ENCODE assay signal across 9 cellular contexts in genomic region chr5:9207820-9208418, GRCh38.
DNase-seq lines count a peak whose midpoint lies in the region; ATAC-seq and TF ChIP-seq lines count a peak whose summit lies in the region.
"Had no signal": no experiment of that assay in that cellular context is flagged by ENCODE, and none has a peak within 500 bp of the region (broad histone marks: within the 10 kb centered on the region; RNA-seq: fewer than 3 reads in every experiment).

No MANE protein-coding gene starts in this region.

- H3K4me3 ChIP-seq in liver (ENCODE audit: low read depth in 1 of 3, low read length in 3 of 3) = no peak overlapping the region
- H3K4me3 ChIP-seq in CD4-positive, alpha-beta memory T cell (ENCODE audit: low read length in 2 of 2) = no peak overlapping the region

- H3K9me3 Mint-ChIP-seq in CD4-positive, alpha-beta memory T cell = no peaks in the 10 kb centered on the region
- peaks cover 3% of the 10 kb centered on the region for H3K9me3 Mint-ChIP-seq in stimulated activated effector memory CD8-positive, alpha-beta T cell treated with anti-CD3 and anti-CD28 coated beads, Interleukin-12 subunit alpha, Interleukin-12 subunit beta, amount 100 ng/mL, for 72 hours
- H3K9me3 Mint-ChIP-seq: activated naive CD4-positive, alpha-beta T cell treated with anti-CD3 and anti-CD28 coated beads, Interleukin-2, amount 50 U/mL, for 72 hours had no signal

- CTCF ChIA-PET in CD4-positive, alpha-beta memory T cell (lab: Charles Lee; ENCODE audit: partially characterized antibody) = no interaction called here

- H3K36me3 Mint-ChIP-seq in CD4-positive, alpha-beta memory T cell = no peaks in the 10 kb centered on the region
- H3K36me3 Mint-ChIP-seq in stimulated activated effector memory CD8-positive, alpha-beta T cell treated with anti-CD3 and anti-CD28 coated beads, Interleukin-12 subunit alpha, Interleukin-12 subunit beta, amount 100 ng/mL, for 72 hours = no peaks in the 10 kb centered on the region
- H3K36me3 Mint-ChIP-seq: activated naive CD4-positive, alpha-beta T cell treated with anti-CD3 and anti-CD28 coated beads, Interleukin-2, amount 50 U/mL, for 72 hours had no signal

- TF ChIP-seq CTCF in liver (IDR thresholded peaks at IDR 0.05; ENCODE audit: low read depth, low read length, missing input control) = peak; percentile 52

- no peak overlapping the region for H3K27ac ChIP-seq in liver (ENCODE audit: low read depth in 1 of 2, low read length in 2 of 2)
- no peak overlapping the region for H3K27ac ChIP-seq in CD4-positive, alpha-beta memory T cell (ENCODE audit: low read depth, low read length)

- intact Hi-C loops in Right ventricle myocardium superior (cut with DNase I) = no loop called here
- intact Hi-C loops in cardiac septum (cut with DNase I) = no loop called here
- intact Hi-C loops in CD4-positive, alpha-beta memory T cell (cut with micrococcal nuclease) = no loop called here

- DNase-seq in Right ventricle myocardium superior (no peak), cardiac septum (ENCODE audit: low spot score) (no peak), NCI-H460 (ENCODE audit: extremely low read depth, low read depth) (peak; percentile 59), T47D (ENCODE audit: low read depth in 1 of 2, low spot score in 1 of 2) (peak; percentile 25 to 68)
- DNase-seq in CD4-positive, alpha-beta memory T cell = no peak
- no peak for DNase-seq in stimulated activated effector memory CD8-positive, alpha-beta T cell treated with anti-CD3 and anti-CD28 coated beads, Interleukin-12 subunit alpha, Interleukin-12 subunit beta, amount 100 ng/mL, for 72 hours (ENCODE audit: low spot score in 2 of 2)

- H3K27ac Mint-ChIP-seq in CD4-positive, alpha-beta memory T cell = no peak overlapping the region
- no peak overlapping the region for H3K27ac Mint-ChIP-seq in stimulated activated effector memory CD8-positive, alpha-beta T cell treated with anti-CD3 and anti-CD28 coated beads, Interleukin-12 subunit alpha, Interleukin-12 subunit beta, amount 100 ng/mL, for 72 hours
- H3K27ac Mint-ChIP-seq: activated naive CD4-positive, alpha-beta T cell treated with anti-CD3 and anti-CD28 coated beads, Interleukin-2, amount 50 U/mL, for 72 hours had no signal

- no peak overlapping the region for H3K9ac ChIP-seq in liver (ENCODE audit: low read depth in 1 of 2, low read length in 2 of 2)

- peak; percentile 51 for ATAC-seq in Right ventricle myocardium superior (ENCODE audit: poor library complexity)
- peak; percentile 78 for ATAC-seq in HG03280 (IDR thresholded peaks at IDR 0.05; ENCODE audit: unreplicated experiment)
- ATAC-seq in stimulated activated effector memory CD8-positive, alpha-beta T cell treated with anti-CD3 and anti-CD28 coated beads, Interleukin-12 subunit alpha, Interleukin-12 subunit beta, amount 100 ng/mL, for 72 hours = no peak

- H3K9me3 ChIP-seq in liver (ENCODE audit: control insufficient read depth in 4 of 4, low read length in 3 of 4) = no peaks in the 10 kb centered on the region
- H3K9me3 ChIP-seq in CD4-positive, alpha-beta memory T cell (ENCODE audit: control insufficient read depth in 1 of 2, low read length in 2 of 2) = no peaks in the 10 kb centered on the region

- no peaks in the 10 kb centered on the region for H3K4me1 Mint-ChIP-seq in CD4-positive, alpha-beta memory T cell
- no peaks in the 10 kb centered on the region for H3K4me1 Mint-ChIP-seq in stimulated activated effector memory CD8-positive, alpha-beta T cell treated with anti-CD3 and anti-CD28 coated beads, Interleukin-12 subunit alpha, Interleukin-12 subunit beta, amount 100 ng/mL, for 72 hours

- peaks cover 0 to 3% (median 0%) of the 10 kb centered on the region in 4 donors for H3K36me3 ChIP-seq in liver (ENCODE audit: control insufficient read depth in 4 of 4, insufficient read depth in 3 of 4, low read depth in 1 of 4, low read length in 3 of 4)
- no peaks in the 10 kb centered on the region for H3K36me3 ChIP-seq in CD4-positive, alpha-beta memory T cell (ENCODE audit: insufficient read depth, low read length)

- 65% methylated on average over 5 of the region's 5 CpGs for WGBS in liver

- in situ Hi-C loops in T47D (cut with HindIII; ENCODE audit: low pct_unique_long_range_greater_than_20kb, low sequenced_read_pairs) = no loop called here

- H3K4me3 Mint-ChIP-seq in CD4-positive, alpha-beta memory T cell = no peak overlapping the region
- no peak overlapping the region for H3K4me3 Mint-ChIP-seq in stimulated activated effector memory CD8-positive, alpha-beta T cell treated with anti-CD3 and anti-CD28 coated beads, Interleukin-12 subunit alpha, Interleukin-12 subunit beta, amount 100 ng/mL, for 72 hours

- peak; percentile 75 to 78 for TF ChIP-seq RAD21 in liver (IDR thresholded peaks at IDR 0.05)

- POLR2A ChIA-PET in CD4-positive, alpha-beta memory T cell (lab: Charles Lee; ENCODE audit: partially characterized antibody) = no interaction called here

- no peaks in the 10 kb centered on the region for H3K27me3 Mint-ChIP-seq in CD4-positive, alpha-beta memory T cell

- H3K27me3 ChIP-seq in liver (ENCODE audit: control insufficient read depth in 4 of 4, insufficient read depth in 4 of 4, low read length in 3 of 4) = no peaks in the 10 kb centered on the region
- no peaks in the 10 kb centered on the region for H3K27me3 ChIP-seq in CD4-positive, alpha-beta memory T cell (ENCODE audit: insufficient read depth, low read length)

- H3K4me1 ChIP-seq in liver (ENCODE audit: control insufficient read depth in 4 of 4, insufficient read depth in 4 of 4, low read length in 3 of 4) = no peaks in the 10 kb centered on the region
- no peaks in the 10 kb centered on the region for H3K4me1 ChIP-seq in CD4-positive, alpha-beta memory T cell (ENCODE audit: insufficient read depth, low read length)

TF ChIP-seq in liver, 16 proteins besides CTCF, POLR2A, EP300 and RAD21:
- TF ChIP-seq TAF1 (conservative IDR thresholded peaks at IDR 0.05) (no peak), JUND (IDR thresholded peaks at IDR 0.05) (no peak)
- TF ChIP-seq, protein P1, sequence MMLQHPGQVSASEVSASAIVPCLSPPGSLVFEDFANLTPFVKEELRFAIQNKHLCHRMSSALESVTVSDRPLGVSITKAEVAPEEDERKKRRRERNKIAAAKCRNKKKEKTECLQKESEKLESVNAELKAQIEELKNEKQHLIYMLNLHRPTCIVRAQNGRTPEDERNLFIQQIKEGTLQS (IDR thresholded peaks at IDR 0.05) = no peak

Comparison
In these comparisons a context has a peak if more than half of its experiments do, and no peak if none do; other contexts are left out.
1. DNase-seq: peak in NCI-H460 (single experiment) and T47D (2 of 2); none in Right ventricle myocardium superior (single experiment), cardiac septum (single experiment), CD4-positive, alpha-beta memory T cell (0 of 5) and stimulated activated effector memory CD8-positive, alpha-beta T cell treated with anti-CD3 and anti-CD28 coated beads, Interleukin-12 subunit alpha, Interleukin-12 subunit beta, amount 100 ng/mL, for 72 hours (0 of 2).